8 cellular contexts compared by ENCODE assay signal in the genomic region with DNA sequence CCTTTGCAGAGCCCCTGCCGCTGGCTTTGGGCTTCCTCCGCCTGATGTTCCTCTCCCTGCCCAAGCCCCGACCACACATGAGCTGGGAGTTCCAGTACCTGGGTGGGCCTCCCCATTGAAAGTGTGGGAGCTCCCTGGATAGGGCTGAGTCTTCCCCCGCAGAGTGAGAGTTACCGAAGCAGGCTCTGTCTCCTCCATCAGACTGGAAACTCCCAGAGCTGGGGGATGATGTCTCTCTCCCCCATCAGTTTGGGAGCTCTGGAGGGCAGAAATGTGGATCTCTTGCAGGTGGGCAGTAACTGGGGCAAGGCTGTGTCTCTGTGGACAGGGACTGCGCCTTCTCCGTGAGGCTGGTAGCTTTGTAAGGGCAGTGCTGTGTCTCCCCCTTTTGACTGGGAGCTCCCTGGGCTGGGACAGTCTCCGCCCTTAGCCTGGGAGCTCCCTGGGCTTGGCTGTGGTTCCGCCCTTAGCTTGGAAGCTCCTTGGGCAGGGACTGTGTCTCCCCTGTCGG. TPM values are rescaled to one million over a fixed set of nuclear protein-coding genes. Genes with fewer than 3 reads are reported as not detected.
DNase-seq lines count a peak whose midpoint lies in the region; ATAC-seq and TF ChIP-seq lines count a peak whose summit lies in the region.

No MANE protein-coding gene starts in this region.

- TF ChIP-seq CTCF in AG04450 (IDR thresholded peaks at IDR 0.05; ENCODE audit: low read depth, low read length) (no peak), HFFc6 (IDR thresholded peaks at IDR 0.05) (peak; percentile 9; the same call in 1 of the 2 replicates)

- H2BK5ac ChIP-seq in trophoblast cell (ENCODE audit: low read depth, low read length, poor library complexity), result peak overlapping the region; percentile 3

- peak overlapping the region; percentile 41 for H4K8ac ChIP-seq in trophoblast cell (ENCODE audit: low read depth, low read length)

- peak overlapping the region; percentile 55 for H3K18ac ChIP-seq in trophoblast cell (ENCODE audit: low read length)

- H3K9me3 Mint-ChIP-seq in HFFc6, result no peaks in the 10 kb centered on the region
- H3K9me3 Mint-ChIP-seq in activated T-helper 17 cell treated with anti-CD3 and anti-CD28 coated beads, Interleukin-2, amount 50 U/mL, for 72 hours, result no peaks in the 10 kb centered on the region

- H3K27me3 Mint-ChIP-seq in HFFc6 (ENCODE audit: insufficient read depth), result no peaks in the 10 kb centered on the region
- H3K27me3 Mint-ChIP-seq in activated T-helper 17 cell treated with anti-CD3 and anti-CD28 coated beads, Interleukin-2, amount 50 U/mL, for 72 hours, result no peaks in the 10 kb centered on the region

- peaks cover 8% of the 10 kb centered on the region for H3K79me2 ChIP-seq in trophoblast cell (ENCODE audit: control insufficient read depth, insufficient read depth, low read length, poor library complexity)

- peak overlapping the region; percentile 45 for H2AK5ac ChIP-seq in trophoblast cell (ENCODE audit: low read length)

- H3K4me3 ChIP-seq in AG04450 (ENCODE audit: low read depth, low read length) (peak overlapping the region; percentile 76), trophoblast cell (ENCODE audit: low read depth, low read length) (peak overlapping the region; percentile 98)

- peak overlapping the region; percentile 68 for H4K12ac ChIP-seq in trophoblast cell (ENCODE audit: low read depth, low read length)

- H3K36me3 Mint-ChIP-seq in HFFc6 (ENCODE audit: low read depth), result peaks cover 2% of the 10 kb centered on the region; the same call in 1 of the 2 replicates
- H3K36me3 Mint-ChIP-seq in activated T-helper 17 cell treated with anti-CD3 and anti-CD28 coated beads, Interleukin-2, amount 50 U/mL, for 72 hours (ENCODE audit: low read depth), result peaks cover 49% of the 10 kb centered on the region

- POLR2A ChIA-PET in AG04450 (lab: Yijun Ruan, JAX), result interaction anchor here (0.6 to 2.6 kb wide), 7 partner anchors 10 to 127 kb away, joined by 3 to 14 read pairs (median 4); partner anchors contain the start of genes IL27RA and RFX1

- no peak for ATAC-seq in activated T-helper 17 cell treated with anti-CD3 and anti-CD28 coated beads, Interleukin-2, amount 50 U/mL, for 72 hours (replicated peaks)
- no peak for ATAC-seq in HG02678 (IDR thresholded peaks at IDR 0.05; ENCODE audit: unreplicated experiment)

- H3K4me2 ChIP-seq in trophoblast cell (ENCODE audit: low read length), result peak overlapping the region; percentile 66

- H3K79me1 ChIP-seq in trophoblast cell (ENCODE audit: low read length), result peaks cover 2% of the 10 kb centered on the region

- DNase-seq in AG04450 (ENCODE audit: low read depth, low spot score) (no peak), HFFc6 (peak; percentile 58), glomerular visceral epithelial cell (ENCODE audit: extremely low spot score) (peak; percentile 56), trophoblast cell (no peak), 8988T (no peak), NCI-H1105 (lab: John Stamatoyannopoulos, UW) (no peak)

- peaks cover 16% of the 10 kb centered on the region for H3K4me1 Mint-ChIP-seq in HFFc6 (ENCODE audit: low read depth)
- no peaks in the 10 kb centered on the region for H3K4me1 Mint-ChIP-seq in activated T-helper 17 cell treated with anti-CD3 and anti-CD28 coated beads, Interleukin-2, amount 50 U/mL, for 72 hours

- H3K4ac ChIP-seq in trophoblast cell (ENCODE audit: low read depth, low read length), result peak overlapping the region; percentile 92

- no peak overlapping the region for H2BK120ac ChIP-seq in trophoblast cell (ENCODE audit: insufficient read depth, low read length, poor library complexity)

- WGBS in trophoblast cell (ENCODE audit: extremely low coverage, insufficient coverage, insufficient read length), result no CpG with 5 or more reads among the region's 10 CpGs

- peak overlapping the region; percentile 41 for H4K91ac ChIP-seq in trophoblast cell (ENCODE audit: low read depth, low read length)

- H3K23ac ChIP-seq in trophoblast cell (ENCODE audit: low read length), result no peak overlapping the region

- peaks cover 6 to 8% of the 10 kb centered on the region in 2 experiments for H3K4me1 ChIP-seq in trophoblast cell (ENCODE audit: control insufficient read depth in 1 of 2, insufficient read depth in 2 of 2, low read length in 2 of 2)

- H3K27ac ChIP-seq in AG04450 (ENCODE audit: low read depth, low read length), result no peak overlapping the region
- H3K27ac ChIP-seq in trophoblast cell (ENCODE audit: low read depth, low read length), result no peak overlapping the region

- peak overlapping the region; percentile 76 for H3K14ac ChIP-seq in trophoblast cell (ENCODE audit: low read length)

- H3K36me3 ChIP-seq in trophoblast cell (ENCODE audit: control insufficient read depth in 1 of 2, insufficient read depth in 2 of 2, low read length in 2 of 2), result peaks cover 28 to 34% of the 10 kb centered on the region in 2 experiments

- peak overlapping the region; percentile 93 for H3K4me3 Mint-ChIP-seq in HFFc6
- peak overlapping the region; percentile 96 for H3K4me3 Mint-ChIP-seq in activated T-helper 17 cell treated with anti-CD3 and anti-CD28 coated beads, Interleukin-2, amount 50 U/mL, for 72 hours

- H3K27me3 ChIP-seq in AG04450 (ENCODE audit: control insufficient read depth, insufficient read depth, low read length) (no peaks in the 10 kb centered on the region), trophoblast cell (ENCODE audit: insufficient read depth, low read length) (no peaks in the 10 kb centered on the region)

- H3K9me3 ChIP-seq in AG04450 (ENCODE audit: control insufficient read depth, insufficient read depth, low read length), result no peaks in the 10 kb centered on the region
- no peaks in the 10 kb centered on the region for H3K9me3 ChIP-seq in trophoblast cell (ENCODE audit: insufficient read depth, low read depth, low read length)

- CTCF ChIA-PET in AG04450 (lab: Charles Lee), result interaction anchor here (1.2 kb wide), 1 partner anchor 72 kb away, joined by 8 read pairs; no protein-coding TSS in a partner anchor

- peak overlapping the region; percentile 1 for H3K9ac ChIP-seq in trophoblast cell (ENCODE audit: low read length)

- peak overlapping the region; percentile 3 for H2BK12ac ChIP-seq in trophoblast cell (ENCODE audit: low read length)

- H2AFZ ChIP-seq in trophoblast cell (ENCODE audit: insufficient read depth, low read length, poor library complexity), result no peak overlapping the region

- peak overlapping the region; percentile 72 for H3K27ac Mint-ChIP-seq in HFFc6
- peak overlapping the region; percentile 63 for H3K27ac Mint-ChIP-seq in activated T-helper 17 cell treated with anti-CD3 and anti-CD28 coated beads, Interleukin-2, amount 50 U/mL, for 72 hours

RNA-seq across cellular contexts. Expression of gene DCAF15, which starts 0.8 kb away (rescaled TPM):
- polyA plus RNA-seq in AG04450 (2011; rRNA removed), result 6.1 and 7.3 TPM in 2 replicates
- polyA minus RNA-seq in AG04450 (2011; rRNA and poly(A)+ RNA removed), result 11.1 and 11.5 TPM in 2 replicates
- 10 to 100 TPM; 19.9 to 29.0 (median 26.5) TPM for total RNA-seq in HFFc6 (2021; fragmentation: NEBNext Ultra II Directional; extraction: Animal tissue kit (Norgen Biotek cat#: 25700))
- total RNA-seq in activated T-helper 17 cell treated with anti-CD3 and anti-CD28 coated beads, Interleukin-2, amount 50 U/mL, for 72 hours, result 10 to 100 TPM; 60.9 to 67.7 TPM
- polyA plus RNA-seq in trophoblast cell (2013), result 28.8 and 29.9 TPM in 2 replicates

RNA-seq across cellular contexts. Expression of gene PODNL1, which starts 14.9 kb away (rescaled TPM):
- polyA plus RNA-seq in AG04450 (2011; rRNA removed), result 2.8 and 3.4 TPM in 2 replicates
- polyA minus RNA-seq in AG04450 (2011; rRNA and poly(A)+ RNA removed), result 1.3 and 1.4 TPM in 2 replicates
- 10 to 100 TPM; 10.1 to 13.7 (median 12.2) TPM for total RNA-seq in HFFc6 (2021; fragmentation: NEBNext Ultra II Directional; extraction: Animal tissue kit (Norgen Biotek cat#: 25700))
- 1 to 10 TPM in 1 of 2 donors, under 1 TPM in 1; 0.90 to 1.0 TPM for total RNA-seq in activated T-helper 17 cell treated with anti-CD3 and anti-CD28 coated beads, Interleukin-2, amount 50 U/mL, for 72 hours
- 0.47 and 0.49 TPM in 2 replicates for polyA plus RNA-seq in trophoblast cell (2013)

RNA-seq across cellular contexts. Expression of gene CC2D1A, which starts 47.1 kb away (rescaled TPM):
- 5.1 and 6.7 TPM in 2 replicates for polyA plus RNA-seq in AG04450 (2011; rRNA removed)
- polyA minus RNA-seq in AG04450 (2011; rRNA and poly(A)+ RNA removed), result 7.0 and 13.7 TPM in 2 replicates
- total RNA-seq in HFFc6 (2021; fragmentation: NEBNext Ultra II Directional; extraction: Animal tissue kit (Norgen Biotek cat#: 25700)), result 10 to 100 TPM; 22.9 to 28.3 (median 25.5) TPM
- total RNA-seq in activated T-helper 17 cell treated with anti-CD3 and anti-CD28 coated beads, Interleukin-2, amount 50 U/mL, for 72 hours, result 10 to 100 TPM; 34.6 to 35.4 TPM
- polyA plus RNA-seq in trophoblast cell (2013), result 17.6 and 17.8 TPM in 2 replicates

RNA-seq across cellular contexts. Expression of gene BRME1, which starts 47.2 kb away (rescaled TPM):
- polyA plus RNA-seq in AG04450 (2011; rRNA removed), result 0.12 and 0.17 TPM in 2 replicates
- 0.43 TPM in 1 of 2 replicates, not detected in the other for polyA minus RNA-seq in AG04450 (2011; rRNA and poly(A)+ RNA removed)
- total RNA-seq in HFFc6 (2021; fragmentation: NEBNext Ultra II Directional; extraction: Animal tissue kit (Norgen Biotek cat#: 25700)), result under 1 TPM; 0.37 to 0.67 (median 0.55) TPM
- total RNA-seq in activated T-helper 17 cell treated with anti-CD3 and anti-CD28 coated beads, Interleukin-2, amount 50 U/mL, for 72 hours, result 10 to 100 TPM in 1 of 2 donors, 1 to 10 TPM in 1; 4.8 to 12.5 TPM
- polyA plus RNA-seq in trophoblast cell (2013), result 1.1 TPM in 2 replicates

RNA-seq across cellular contexts. Expression of gene RFX1, which starts 53.0 kb away (rescaled TPM):
- polyA plus RNA-seq in AG04450 (2011; rRNA removed), result 0.38 and 0.63 TPM in 2 replicates
- 1.00 and 1.1 TPM in 2 replicates for polyA minus RNA-seq in AG04450 (2011; rRNA and poly(A)+ RNA removed)
- total RNA-seq in HFFc6 (2021; fragmentation: NEBNext Ultra II Directional; extraction: Animal tissue kit (Norgen Biotek cat#: 25700)), result 10 to 100 TPM; 11.6 to 13.0 (median 12.2) TPM
- 10 to 100 TPM; 12.6 to 12.9 TPM for total RNA-seq in activated T-helper 17 cell treated with anti-CD3 and anti-CD28 coated beads, Interleukin-2, amount 50 U/mL, for 72 hours
- 8.6 and 8.7 TPM in 2 replicates for polyA plus RNA-seq in trophoblast cell (2013)

Comparison
In these comparisons a context has a peak if more than half of its experiments do, and no peak if none do; other contexts are left out.
1. DNase-seq: peak in HFFc6 (single experiment) and glomerular visceral epithelial cell (single experiment); none in AG04450 (single experiment), trophoblast cell (0 of 2), 8988T (single experiment) and NCI-H1105 (single experiment).
2. RNA of gene PODNL1, which starts 14.9 kb away (total RNA-seq): 10.1 to 13.7 TPM in HFFc6; 0.90 to 1.0 TPM in activated T-helper 17 cell treated with anti-CD3 and anti-CD28 coated beads, Interleukin-2, amount 50 U/mL, for 72 hours; every median in the first group is over 4 times any median in the second.